ENCODE assay signal across 1 cellular context in the genomic region with DNA sequence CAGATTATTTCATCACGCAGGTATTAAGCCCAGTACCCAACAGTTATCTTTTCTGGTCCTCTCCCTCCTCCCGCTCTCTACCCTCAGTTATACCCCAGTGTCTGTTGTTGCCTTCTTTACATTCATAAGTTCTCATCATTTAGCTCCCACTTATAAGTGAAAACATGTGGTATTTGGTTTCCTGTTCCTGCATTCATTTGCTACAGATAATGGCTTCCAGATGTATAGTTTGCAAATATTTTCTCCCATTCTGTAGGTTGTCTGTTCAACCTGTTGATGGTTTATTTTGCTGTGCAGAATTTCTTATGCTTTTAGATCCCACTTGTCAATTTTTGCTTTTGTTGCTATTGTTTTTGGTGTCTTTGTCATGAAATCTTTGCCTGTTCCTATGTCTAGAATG.
TF ChIP-seq lines count a peak whose summit lies in the region.

No MANE protein-coding gene starts in this region.

TF ChIP-seq in HEK293, 187 proteins besides CTCF, POLR2A, EP300 and RAD21 (continued from another document):
- TF ChIP-seq ZBTB11 (tag by site-specific recombination; conservative IDR thresholded peaks at IDR 0.05; ENCODE audit: low read depth) (no peak), ZNF529 (tag by site-specific recombination; IDR thresholded peaks at IDR 0.05; ENCODE audit: insufficient replicate concordance) (no peak), SCRT2 (tag by site-specific recombination; IDR thresholded peaks at IDR 0.05) (peak; percentile 59), ZNF561 (tag by site-specific recombination; IDR thresholded peaks at IDR 0.05; ENCODE audit: borderline replicate concordance) (no peak), ZNF791 (tag by site-specific recombination; IDR thresholded peaks at IDR 0.05) (no peak)
- TF ChIP-seq, protein P1, sequence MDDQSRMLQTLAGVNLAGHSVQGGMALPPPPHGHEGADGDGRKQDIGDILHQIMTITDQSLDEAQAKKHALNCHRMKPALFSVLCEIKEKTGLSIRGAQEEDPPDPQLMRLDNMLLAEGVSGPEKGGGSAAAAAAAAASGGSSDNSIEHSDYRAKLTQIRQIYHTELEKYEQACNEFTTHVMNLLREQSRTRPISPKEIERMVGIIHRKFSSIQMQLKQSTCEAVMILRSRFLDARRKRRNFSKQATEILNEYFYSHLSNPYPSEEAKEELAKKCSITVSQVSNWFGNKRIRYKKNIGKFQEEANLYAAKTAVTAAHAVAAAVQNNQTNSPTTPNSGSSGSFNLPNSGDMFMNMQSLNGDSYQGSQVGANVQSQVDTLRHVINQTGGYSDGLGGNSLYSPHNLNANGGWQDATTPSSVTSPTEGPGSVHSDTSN (CRISPR knock-in tag; IDR thresholded peaks at IDR 0.05) = no peak
